ENCODE assay signal across 8 cellular contexts in the genomic region with DNA sequence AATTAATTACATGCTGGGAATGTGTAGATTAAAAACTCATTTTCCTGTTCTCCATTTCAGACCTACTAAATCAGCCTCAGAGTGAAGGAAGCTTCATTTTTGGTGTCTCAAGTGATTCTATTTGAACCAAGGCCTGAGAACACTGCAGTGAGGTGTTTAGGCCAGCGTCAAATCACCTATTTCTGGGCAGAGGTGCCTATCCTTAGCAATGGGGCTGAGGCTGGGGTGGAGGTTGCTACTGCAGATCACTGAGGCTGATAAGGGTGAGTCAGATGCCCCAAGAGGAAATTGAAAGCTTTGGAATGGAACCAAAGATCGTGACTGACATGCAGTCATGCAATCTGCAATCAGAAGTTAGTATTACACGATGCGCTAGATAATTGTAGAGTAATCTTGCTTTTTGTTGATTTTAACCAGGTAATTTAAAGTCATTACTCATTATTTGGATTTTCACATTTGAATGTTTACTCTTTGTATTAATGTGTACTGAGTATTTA. TPM values are rescaled to one million over a fixed set of nuclear protein-coding genes. Genes with fewer than 3 reads are reported as not detected.
DNase-seq lines count a peak whose midpoint lies in the region; ATAC-seq and TF ChIP-seq lines count a peak whose summit lies in the region.

No MANE protein-coding gene starts in this region.

- peak overlapping the region in 2 of 10 donors; percentile 24 to 57 for H3K4me3 Mint-ChIP-seq in naive thymus-derived CD4-positive, alpha-beta T cell

- no peak for TF ChIP-seq CTCF in coronary artery (IDR thresholded peaks at IDR 0.05)
- TF ChIP-seq CTCF in thyroid gland (IDR thresholded peaks at IDR 0.05), result no peak
- no peak for TF ChIP-seq CTCF in WERI-Rb-1 (IDR thresholded peaks at IDR 0.05; ENCODE audit: low read depth, low read length)

- H3K9me3 ChIP-seq in naive thymus-derived CD4-positive, alpha-beta T cell (ENCODE audit: control insufficient read depth in 2 of 3, low read length in 3 of 3), result no peaks in the 10 kb centered on the region
- H3K9me3 ChIP-seq in thyroid gland, result no peaks in the 10 kb centered on the region
- no peaks in the 10 kb centered on the region for H3K9me3 ChIP-seq in WERI-Rb-1 (ENCODE audit: severe bottlenecking)

- H3K27me3 Mint-ChIP-seq in naive thymus-derived CD4-positive, alpha-beta T cell, result peaks cover 0 to 11% (median 0%) of the 10 kb centered on the region in 5 donors

- CTCF ChIA-PET in naive thymus-derived CD4-positive, alpha-beta T cell (lab: Charles Lee), result interaction anchor here (1.1 to 1.7 kb wide), 2 partner anchors 65 to 68 kb away, joined by 3 to 7 read pairs; no protein-coding TSS in a partner anchor

- no peaks in the 10 kb centered on the region for H3K27me3 ChIP-seq in naive thymus-derived CD4-positive, alpha-beta T cell (ENCODE audit: control insufficient read depth in 2 of 2, insufficient read depth in 2 of 2, low read length in 2 of 2)
- no peaks in the 10 kb centered on the region for H3K27me3 ChIP-seq in thyroid gland
- H3K27me3 ChIP-seq in WERI-Rb-1 (ENCODE audit: insufficient read depth, low read depth, severe bottlenecking), result no peaks in the 10 kb centered on the region

- H3K27ac Mint-ChIP-seq in naive thymus-derived CD4-positive, alpha-beta T cell, result peak overlapping the region in 2 of 9 donors; percentile 27 to 51

- WGBS in thyroid gland, 2 donors, result 67 to 76% methylated on average over 4 of the region's 4 CpGs

- DNase-seq in COR-L47 (lab: John Stamatoyannopoulos, UW), result peak; percentile 79
- peak; percentile 90 for DNase-seq in NCI-H146 treated with DMSO at 0.1 percent for 48 hours (lab: John Stamatoyannopoulos, UW; ENCODE audit: unreplicated experiment)
- DNase-seq in activated CD4-positive, alpha-beta T cell treated with anti-CD3 and anti-CD28 coated beads for 1 hour, result peak; percentile 37
- DNase-seq in coronary artery (ENCODE audit: low spot score), result no peak
- DNase-seq in naive thymus-derived CD4-positive, alpha-beta T cell, result peak in 5 of 9 donors; percentile 8 to 60 (median 16)
- DNase-seq in thyroid gland, result peak in 1 of 2 donors; percentile 5
- no peak for DNase-seq in WERI-Rb-1

- TF ChIP-seq POLR2A in thyroid gland (IDR thresholded peaks at IDR 0.05), result no peak

- intact Hi-C loops in naive thymus-derived CD4-positive, alpha-beta T cell (cut with micrococcal nuclease), result loop anchor here (1.0 to 10.0 kb wide), 9 partner anchors 67 to 887 kb away; a partner anchor contains a TSS
- intact Hi-C loops in thyroid gland (cut with DNase I), result loop anchor here (5.0 kb wide), 1 partner anchor 67 kb away; no protein-coding TSS in a partner anchor

- H3K4me3 ChIP-seq in coronary artery, result peak overlapping the region; percentile 39
- no peak overlapping the region for H3K4me3 ChIP-seq in naive thymus-derived CD4-positive, alpha-beta T cell (ENCODE audit: low read length)
- no peak overlapping the region for H3K4me3 ChIP-seq in thyroid gland (replicated peaks in 1 of 3)
- H3K4me3 ChIP-seq in WERI-Rb-1 (ENCODE audit: low read depth, low read length), result no peak overlapping the region

- H3K36me3 ChIP-seq in naive thymus-derived CD4-positive, alpha-beta T cell (ENCODE audit: control insufficient read depth in 2 of 3, insufficient read depth in 3 of 3, low read length in 3 of 3), result no peaks in the 10 kb centered on the region
- H3K36me3 ChIP-seq in thyroid gland (no peaks in the 10 kb centered on the region), WERI-Rb-1 (no peaks in the 10 kb centered on the region)

- peaks cover 0 to 5% of the 10 kb centered on the region in 2 donors for H3K4me1 ChIP-seq in naive thymus-derived CD4-positive, alpha-beta T cell (ENCODE audit: control insufficient read depth in 2 of 2, insufficient read depth in 2 of 2, low read length in 2 of 2)
- H3K4me1 ChIP-seq in thyroid gland, result peaks cover 4 to 44% of the 10 kb centered on the region in 2 donors

- peaks cover 0 to 10% (median 0%) of the 10 kb centered on the region in 5 donors for H3K36me3 Mint-ChIP-seq in naive thymus-derived CD4-positive, alpha-beta T cell

- POLR2A ChIA-PET in naive thymus-derived CD4-positive, alpha-beta T cell (lab: Charles Lee), result interaction anchor here (0.9 kb wide), 2 partner anchors 67 kb away, joined by 3 to 5 read pairs; no protein-coding TSS in a partner anchor

- peaks cover 15 to 47% (median 25%) of the 10 kb centered on the region in 7 donors for H3K4me1 Mint-ChIP-seq in naive thymus-derived CD4-positive, alpha-beta T cell

- peak overlapping the region; percentile 85 to 92 for H3K27ac ChIP-seq in coronary artery
- H3K27ac ChIP-seq in naive thymus-derived CD4-positive, alpha-beta T cell (ENCODE audit: low read depth, low read length), result no peak overlapping the region
- peak overlapping the region; percentile 64 to 80 (median 66) for H3K27ac ChIP-seq in thyroid gland
- H3K27ac ChIP-seq in WERI-Rb-1, result no peak overlapping the region

- peaks cover 0 to under 1% (median 0%) of the 10 kb centered on the region in 11 donors for H3K9me3 Mint-ChIP-seq in naive thymus-derived CD4-positive, alpha-beta T cell

- peak; percentile 48 for ATAC-seq in naive thymus-derived CD4-positive, alpha-beta T cell
- ATAC-seq in GM21526 (IDR thresholded peaks at IDR 0.05; ENCODE audit: low FRiP score, unreplicated experiment), result no peak

RNA-seq across cellular contexts. Expression of a gene that starts 4.4 kb away (rescaled TPM):
- total RNA-seq in naive thymus-derived CD4-positive, alpha-beta T cell, result 10 to 100 TPM; 19.1 to 73.5 (median 41.7) TPM
- polyA plus RNA-seq in naive thymus-derived CD4-positive, alpha-beta T cell, result 10 to 100 TPM; 22.3 to 23.5 TPM
- total RNA-seq in thyroid gland, result 100 to 1,000 TPM; 129 to 230 (median 199) TPM

Comparison
In these comparisons a context has a peak if more than half of its experiments do, and no peak if none do; other contexts are left out.
1. DNase-seq: peak in COR-L47 (single experiment), NCI-H146 treated with DMSO at 0.1 percent for 48 hours (single experiment), activated CD4-positive, alpha-beta T cell treated with anti-CD3 and anti-CD28 coated beads for 1 hour (single experiment) and naive thymus-derived CD4-positive, alpha-beta T cell (5 of 9); none in coronary artery (single experiment) and WERI-Rb-1 (single experiment).
2. H3K27ac ChIP-seq: peak in coronary artery (2 of 2) and thyroid gland (3 of 3); none in naive thymus-derived CD4-positive, alpha-beta T cell (single experiment) and WERI-Rb-1 (single experiment).